In the genomic region with DNA sequence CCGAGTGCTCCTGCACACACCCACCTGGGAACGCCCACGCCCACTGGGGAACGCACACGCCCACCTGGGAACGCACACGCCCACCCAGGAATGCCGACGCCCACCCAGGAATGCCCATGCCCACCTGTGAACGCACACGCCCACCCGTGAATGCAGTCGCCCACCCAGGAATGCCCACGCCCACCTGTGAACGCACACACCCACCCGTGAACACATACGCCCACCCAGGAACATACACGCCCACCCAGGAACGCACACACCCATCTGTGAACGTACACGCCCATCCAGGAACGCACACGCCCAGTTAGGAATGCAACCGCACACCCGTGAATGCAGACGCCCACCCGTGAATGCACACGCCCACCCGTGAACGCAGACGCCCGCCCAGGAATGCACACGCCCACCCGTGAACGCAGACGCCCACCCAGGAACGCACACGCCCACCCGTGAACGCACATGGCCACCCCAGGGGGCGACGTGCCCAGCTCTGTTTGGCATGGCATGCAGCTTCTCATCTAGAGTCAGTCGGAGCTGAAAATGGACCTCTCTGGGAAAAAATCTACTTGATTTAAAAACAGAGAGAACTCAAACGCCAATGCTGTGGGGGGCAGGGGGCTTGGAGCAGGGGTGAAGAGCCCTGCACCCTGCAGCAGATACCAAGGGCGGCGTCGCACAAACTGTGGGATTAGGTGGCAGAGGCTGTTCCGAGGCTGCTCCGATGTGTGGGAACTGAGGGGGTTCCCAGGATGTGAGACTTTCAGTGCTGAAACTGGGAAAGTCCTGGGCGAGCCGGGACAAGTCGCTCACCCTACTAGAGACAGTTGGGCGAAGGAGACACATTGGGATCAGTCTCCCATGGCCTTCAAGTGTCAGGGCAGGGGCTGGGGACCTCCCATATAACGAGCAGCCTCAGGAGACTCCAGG, we compare ENCODE assay signal across 16 cellular contexts.
DNase-seq lines count a peak whose midpoint lies in the region; ATAC-seq and TF ChIP-seq lines count a peak whose summit lies in the region.
"Had no signal": no experiment of that assay in that cellular context is flagged by ENCODE, and none has a peak within 500 bp of the region (broad histone marks: within the 10 kb centered on the region; RNA-seq: fewer than 3 reads in every experiment).

No MANE protein-coding gene starts in this region.

- CTCF ChIA-PET in Panc1 (lab: Charles Lee) = interaction anchor here (0.6 to 0.8 kb wide), 2 partner anchors 276 to 496 kb away, joined by 3 to 4 read pairs; no protein-coding TSS in a partner anchor

- no peak overlapping the region for H3K9ac ChIP-seq in skeletal muscle satellite cell (ENCODE audit: low read depth, low read length)

- no peaks in the 10 kb centered on the region for H3K36me3 ChIP-seq in Panc1 (ENCODE audit: control insufficient read depth, insufficient read depth, low read length)
- no peaks in the 10 kb centered on the region for H3K36me3 ChIP-seq in skeletal muscle satellite cell (ENCODE audit: insufficient read depth, low read length)
- H3K36me3 ChIP-seq: MG63 had no signal

- H3K27ac ChIP-seq in Panc1 (ENCODE audit: low read length) = peak overlapping the region; percentile 76

- no peak for ATAC-seq in activated CD4-positive, CD25-positive, alpha-beta regulatory T cell treated with anti-CD3 and anti-CD28 coated beads, Interleukin-2, amount 50 U/mL, for 24 hours
- ATAC-seq in Panc1 = peak; percentile 49

- in situ Hi-C loops in Panc1 (cut with HindIII; ENCODE audit: low pct_unique_long_range_greater_than_20kb, low sequenced_read_pairs) = no loop called here

- peak overlapping the region; percentile 1 to 51; a peak in 3 of 4 replicates for H3K4me3 ChIP-seq in Panc1 (ENCODE audit: low read depth in 2 of 2, low read length in 2 of 2)
- H3K4me3 ChIP-seq in fibroblast of mammary gland (ENCODE audit: control insufficient read depth, low read depth, low read length) = no peak overlapping the region
- no peak overlapping the region for H3K4me3 ChIP-seq in skeletal muscle satellite cell (ENCODE audit: low read length)
- H3K4me3 ChIP-seq: MG63 had no signal

- peaks cover 59% of the 10 kb centered on the region for H3K4me1 ChIP-seq in Panc1 (ENCODE audit: control insufficient read depth, insufficient read depth, low read length)
- peaks cover 10% of the 10 kb centered on the region for H3K4me1 ChIP-seq in skeletal muscle satellite cell (ENCODE audit: control insufficient read depth, insufficient read depth, low read length)

- no TSS peak for BruUV-seq in Panc1 (replicated peaks; lab: Mats Ljungman, UMichigan)

- intact Hi-C loops in Panc1 (cut with micrococcal nuclease; ENCODE audit: unreplicated experiment) = loop anchor here (5.0 to 10.0 kb wide), 2 partner anchors 262 to 265 kb away; partner anchors contain the start of gene CCND1

- no peak overlapping the region for H3K4me3 Mint-ChIP-seq in mesothelial cell of epicardium
- H3K4me3 Mint-ChIP-seq: CD8-positive, alpha-beta memory T cell had no signal

- peak overlapping the region; percentile 58 for H3K4me2 ChIP-seq in skeletal muscle satellite cell (ENCODE audit: low read length)

- POLR2A ChIA-PET in Panc1 (lab: Charles Lee) = interaction anchor here (1.0 kb wide), 1 partner anchor 80 kb away, joined by 4 read pairs; no protein-coding TSS in a partner anchor

- peaks cover 2% of the 10 kb centered on the region for H3K27me3 Mint-ChIP-seq in mesothelial cell of epicardium (ENCODE audit: low read depth)

- H3K4me1 Mint-ChIP-seq in mesothelial cell of epicardium = no peaks in the 10 kb centered on the region

- no peaks in the 10 kb centered on the region for H3K36me3 Mint-ChIP-seq in mesothelial cell of epicardium
- H3K36me3 Mint-ChIP-seq: CD8-positive, alpha-beta memory T cell had no signal

- H3K27ac Mint-ChIP-seq in mesothelial cell of epicardium = no peak overlapping the region
- H3K27ac Mint-ChIP-seq: CD8-positive, alpha-beta memory T cell had no signal

- H3K9me3 Mint-ChIP-seq in mesothelial cell of epicardium = no peaks in the 10 kb centered on the region
- H3K9me3 Mint-ChIP-seq: CD8-positive, alpha-beta memory T cell had no signal

- H3K9me3 ChIP-seq in Panc1 (ENCODE audit: control insufficient read depth, insufficient read depth, low read depth, low read length) = no peaks in the 10 kb centered on the region
- H3K9me3 ChIP-seq in skeletal muscle satellite cell (replicated peaks; ENCODE audit: low read length) = no peaks in the 10 kb centered on the region
- H3K9me3 ChIP-seq: MG63 had no signal

- TF ChIP-seq CTCF in Panc1 (IDR thresholded peaks at IDR 0.05) (no peak), fibroblast of mammary gland (conservative IDR thresholded peaks at IDR 0.05; ENCODE audit: control insufficient read depth, insufficient read depth, low read depth, low read length) (no peak), mesothelial cell of epicardium (IDR thresholded peaks at IDR 0.05; ENCODE audit: unreplicated experiment) (no peak)

- peak; percentile 11 for DNase-seq in activated CD4-positive, CD25-positive, alpha-beta regulatory T cell treated with anti-CD3 and anti-CD28 coated beads, Interleukin-2, amount 50 U/mL, for 72 hours
- DNase-seq in Panc1 (ENCODE audit: low read depth, low spot score) = no peak
- peak; percentile 11 for DNase-seq in fibroblast of mammary gland (ENCODE audit: low read depth)
- no peak for DNase-seq in mesothelial cell of epicardium (ENCODE audit: low spot score in 2 of 2, unreplicated experiment in 2 of 2)
- DNase-seq in foreskin melanocyte = no peak
- DNase-seq in GM19238 (ENCODE audit: insufficient read length, low spot score) = no peak
- DNase-seq: activated CD4-positive, alpha-beta T cell treated with anti-CD3 and anti-CD28 coated beads for 1 hour; GDM1; MG63; NCI-H2029; NCI-H69; RPMI8226; substantia nigra had no signal

- H3K27me3 ChIP-seq in Panc1 (ENCODE audit: control insufficient read depth, insufficient read depth, low read length) = no peaks in the 10 kb centered on the region
- no peaks in the 10 kb centered on the region for H3K27me3 ChIP-seq in skeletal muscle satellite cell (ENCODE audit: control insufficient read depth, insufficient read depth, low read length)
- H3K27me3 ChIP-seq: MG63 had no signal

Comparison
In these comparisons a context has a peak if more than half of its experiments do, and no peak if none do; other contexts are left out.
1. DNase-seq: peak in activated CD4-positive, CD25-positive, alpha-beta regulatory T cell treated with anti-CD3 and anti-CD28 coated beads, Interleukin-2, amount 50 U/mL, for 72 hours (single experiment) and fibroblast of mammary gland (single experiment); none in Panc1 (single experiment), mesothelial cell of epicardium (0 of 2), foreskin melanocyte (single experiment) and GM19238 (single experiment).
2. H3K4me3 ChIP-seq: peak in Panc1 (2 of 2); none in fibroblast of mammary gland (single experiment) and skeletal muscle satellite cell (single experiment).